In genomic region chr2:238947920-238948710, GRCh38 we compare ENCODE assay signal across 8 cellular contexts.
A peak's percentile ranks its signal among the peaks of the same experiment; 100 is the strongest.
DNase-seq lines count a peak whose midpoint lies in the region; ATAC-seq and TF ChIP-seq lines count a peak whose summit lies in the region.
"Had no signal": no experiment of that assay in that cellular context is flagged by ENCODE, and none has a peak within 500 bp of the region (broad histone marks: within the 10 kb centered on the region; RNA-seq: fewer than 3 reads in every experiment).

No MANE protein-coding gene starts in this region.

- peaks cover 4% of the 10 kb centered on the region for H3K4me1 Mint-ChIP-seq in neural progenitor cell

- no peak overlapping the region for H3K9ac ChIP-seq in neural progenitor cell

- H3F3A ChIP-seq in neural progenitor cell (ENCODE audit: low read depth) = no peaks in the 10 kb centered on the region

- peaks cover 1% of the 10 kb centered on the region for H3K27me3 Mint-ChIP-seq in neural progenitor cell (ENCODE audit: insufficient read depth, low read depth)

- H2AFZ ChIP-seq in neural progenitor cell (replicated peaks) = no peak overlapping the region

- no peak for TF ChIP-seq POLR2A in spleen (IDR thresholded peaks at IDR 0.05)

- no peak overlapping the region for H3K27ac Mint-ChIP-seq in neural progenitor cell

- 40 to 50% (median 47%) methylated on average over 10 of the region's 10 CpGs for WGBS in spleen, 5 donors

- no peaks in the 10 kb centered on the region for H3K36me3 Mint-ChIP-seq in neural progenitor cell

- peak overlapping the region; percentile 32 for H3K4me3 ChIP-seq in fibroblast of the aortic adventitia (ENCODE audit: low read depth, low read length)
- H3K4me3 ChIP-seq in spleen = no peak overlapping the region
- H3K4me3 ChIP-seq in neural progenitor cell = no peak overlapping the region

- H3K27me3 ChIP-seq in spleen (replicated peaks in 1 of 7) (peaks cover 0 to 22% (median 0%) of the 10 kb centered on the region in 7 donors), neural progenitor cell (no peaks in the 10 kb centered on the region)

- TF ChIP-seq CTCF in fibroblast of the aortic adventitia (IDR thresholded peaks at IDR 0.05; ENCODE audit: insufficient read depth, low read length) (no peak), spleen (IDR thresholded peaks at IDR 0.05 in 8 of 11, conservative IDR thresholded peaks at IDR 0.05 in 3 of 11) (no peak), neural progenitor cell (IDR thresholded peaks at IDR 0.05) (no peak)

- intact Hi-C loops in spleen (cut with DNase I; ENCODE audit: low total_unique reads) = no loop called here

- no peak overlapping the region for H3K27ac ChIP-seq in spleen
- no peak overlapping the region for H3K27ac ChIP-seq in neural progenitor cell

- H3K4me2 ChIP-seq in neural progenitor cell = no peak overlapping the region

- H3K9me3 Mint-ChIP-seq in neural progenitor cell = no peaks in the 10 kb centered on the region

- peaks cover 0 to 9% (median 0%) of the 10 kb centered on the region in 6 donors for H3K4me1 ChIP-seq in spleen
- H3K4me1 ChIP-seq in neural progenitor cell = no peaks in the 10 kb centered on the region

- ATAC-seq in GM21786 (IDR thresholded peaks at IDR 0.05; ENCODE audit: unreplicated experiment) = no peak
- ATAC-seq in GM19467 (IDR thresholded peaks at IDR 0.05; ENCODE audit: unreplicated experiment) = no peak

- H4K20me1 ChIP-seq in neural progenitor cell (ENCODE audit: low read depth) = no peaks in the 10 kb centered on the region

- no peak overlapping the region for H3K4me3 Mint-ChIP-seq in neural progenitor cell

- H3K36me3 ChIP-seq in spleen = no peaks in the 10 kb centered on the region
- no peaks in the 10 kb centered on the region for H3K36me3 ChIP-seq in neural progenitor cell

- H3K79me2 ChIP-seq in neural progenitor cell (ENCODE audit: low read depth) = no peaks in the 10 kb centered on the region

- H3K9me3 ChIP-seq in spleen (peaks cover 0 to 6% (median 0%) of the 10 kb centered on the region in 8 donors), neural progenitor cell (ENCODE audit: low read depth) (no peaks in the 10 kb centered on the region)

- DNase-seq in HK-2 (ENCODE audit: unreplicated experiment) (peak; percentile 29), SKM-1 (lab: John Stamatoyannopoulos, UW; ENCODE audit: unreplicated experiment) (peak; percentile 37), fibroblast of the aortic adventitia (ENCODE audit: low read depth) (peak; percentile 87), spleen (peak; percentile 60), neural progenitor cell (ENCODE audit: low spot score) (no peak)
- DNase-seq: NCI-H510A treated with DMSO at 0.1 percent for 48 hours had no signal
